In the genomic region with DNA sequence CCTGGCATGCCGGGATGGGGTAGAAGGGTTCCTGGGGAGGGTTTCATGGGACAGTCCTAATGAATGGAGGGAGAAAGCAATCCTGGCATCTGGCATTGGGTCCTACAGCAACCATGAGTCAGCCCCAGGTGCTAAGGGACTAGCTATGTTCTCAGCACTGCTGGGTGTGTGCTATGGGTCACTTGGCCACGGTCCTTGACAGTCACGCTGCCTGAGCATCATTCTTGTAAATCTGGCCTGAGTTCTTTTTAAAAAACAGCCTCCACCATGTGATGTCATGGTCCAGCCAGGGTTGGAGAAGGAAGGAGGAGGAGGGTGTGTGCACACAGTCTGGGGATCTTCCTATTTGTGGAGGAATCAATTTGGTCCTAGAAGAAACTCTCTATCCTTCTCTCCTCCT, we compare ENCODE assay signal across 15 cellular contexts. TPM values are rescaled to one million over a fixed set of nuclear protein-coding genes. Genes with fewer than 3 reads are reported as not detected.
A peak's percentile ranks its signal among the peaks of the same experiment; 100 is the strongest.
DNase-seq lines count a peak whose midpoint lies in the region; ATAC-seq and TF ChIP-seq lines count a peak whose summit lies in the region.
"Had no signal": no experiment of that assay in that cellular context is flagged by ENCODE, and none has a peak within 500 bp of the region (broad histone marks: within the 10 kb centered on the region; RNA-seq: fewer than 3 reads in every experiment).

No MANE protein-coding gene starts in this region.

- H3K4me2 ChIP-seq in osteoblast (ENCODE audit: insufficient read depth, low read length): no peak overlapping the region
- H3K4me2 ChIP-seq: BLaER1 had no signal

- whole genome bisulfite sequencing in heart left ventricle, 4 donors: 69 to 79% (median 72%) methylated on average over 3 of the region's 3 CpGs

- H3K79me2 ChIP-seq in osteoblast (ENCODE audit: insufficient read depth, low read length): no peaks in the 10 kb centered on the region

- H3K36me3 ChIP-seq in breast epithelium: no peaks in the 10 kb centered on the region
- no peaks in the 10 kb centered on the region for H3K36me3 ChIP-seq in heart left ventricle
- no peaks in the 10 kb centered on the region for H3K36me3 ChIP-seq in osteoblast (ENCODE audit: insufficient read depth, low read length)
- H3K36me3 ChIP-seq: BLaER1, HAP-1 had no signal

- TF ChIP-seq CTCF in breast epithelium (IDR thresholded peaks at IDR 0.05): no peak
- TF ChIP-seq CTCF in heart left ventricle (IDR thresholded peaks at IDR 0.05): no peak
- TF ChIP-seq CTCF in coronary artery (IDR thresholded peaks at IDR 0.05): no peak
- TF ChIP-seq CTCF in osteoblast (IDR thresholded peaks at IDR 0.05; ENCODE audit: extremely low read depth, low read depth, low read length): no peak
- TF ChIP-seq CTCF in GM10248 (IDR thresholded peaks at IDR 0.05; ENCODE audit: control extremely low read depth, extremely low read depth, low read depth, missing control alignments): no peak

- no peak for TF ChIP-seq POLR2A in breast epithelium (IDR thresholded peaks at IDR 0.05)
- TF ChIP-seq POLR2A in heart left ventricle (IDR thresholded peaks at IDR 0.05): no peak

- no peak overlapping the region for H3K4me3 ChIP-seq in breast epithelium
- H3K4me3 ChIP-seq in heart left ventricle: no peak overlapping the region
- H3K4me3 ChIP-seq in coronary artery: no peak overlapping the region
- no peak overlapping the region for H3K4me3 ChIP-seq in osteoblast (ENCODE audit: insufficient read depth, low read length)
- H3K4me3 ChIP-seq: BLaER1, HAP-1 had no signal

- peak; percentile 74 to 89 (median 82) for ATAC-seq in heart left ventricle
- ATAC-seq in HG03280 (IDR thresholded peaks at IDR 0.05; ENCODE audit: unreplicated experiment): no peak
- ATAC-seq: stimulated activated naive B cell treated with anti-CD40 and anti-IgM and Interleukin-4, amounts not matched to agents 10 μg/mL and 1 μg/mL and 100 μg/mL, for 72 hours had no signal

- POLR2A ChIA-PET in GM10248 (lab: Yijun Ruan, JAX): no interaction called here

- peak overlapping the region; percentile 52 to 74 for H3K27ac ChIP-seq in breast epithelium
- H3K27ac ChIP-seq in heart left ventricle: peak overlapping the region in 4 of 12 donors; percentile 3 to 43 (median 14)
- peak overlapping the region in 1 of 2 donors; percentile 45 for H3K27ac ChIP-seq in coronary artery
- H3K27ac ChIP-seq in osteoblast (ENCODE audit: low read depth, low read length): no peak overlapping the region
- H3K27ac ChIP-seq: BLaER1 had no signal

- H4K20me1 ChIP-seq in osteoblast (ENCODE audit: insufficient read depth, low read length): no peaks in the 10 kb centered on the region
- H4K20me1 ChIP-seq: BLaER1 had no signal

- peak; percentile 21 for DNase-seq in HK-2 (ENCODE audit: unreplicated experiment)
- DNase-seq in breast epithelium (ENCODE audit: low spot score in 2 of 2): no peak
- peak in 4 of 5 donors; percentile 23 to 78 (median 52) for DNase-seq in heart left ventricle
- DNase-seq in stromal cell of bone marrow (ENCODE audit: low read depth): peak; percentile 77
- DNase-seq in coronary artery (ENCODE audit: low spot score): no peak
- DNase-seq in osteoblast (ENCODE audit: insufficient read length, low spot score, missing footprints): no peak
- DNase-seq in GM10248 (ENCODE audit: extremely low spot score): no peak
- DNase-seq: activated naive CD4-positive, alpha-beta T cell treated with anti-CD3 and anti-CD28 coated beads for 36 hours; NCI-H1092 treated with DMSO at 0.1 percent for 48 hours; SIG-M5; stimulated activated CD4-positive, alpha-beta T cell treated with anti-CD3 and anti-CD28 coated beads, Interleukin-4, amount 100 ng/mL, for 4 hours; stimulated activated naive B cell treated with anti-CD40 and anti-IgM and Interleukin-4, amounts not matched to agents 10 μg/mL and 1 μg/mL and 100 μg/mL, for 72 hours had no signal

- H2AFZ ChIP-seq in osteoblast (ENCODE audit: low read length): no peak overlapping the region

- intact Hi-C loops in breast epithelium (cut with DNase I; ENCODE audit: low total_unique reads): no loop called here
- intact Hi-C loops in heart left ventricle (cut with DNase I): loop anchor here in 1 of 10 donors (5.0 kb wide), 1 partner anchor 172 kb away; no protein-coding TSS in a partner anchor

- no peaks in the 10 kb centered on the region for H3K9me3 ChIP-seq in breast epithelium
- no peaks in the 10 kb centered on the region for H3K9me3 ChIP-seq in heart left ventricle
- no peaks in the 10 kb centered on the region for H3K9me3 ChIP-seq in osteoblast (ENCODE audit: low read depth, low read length)
- H3K9me3 ChIP-seq: BLaER1, HAP-1 had no signal

- H3K4me1 ChIP-seq in breast epithelium: no peaks in the 10 kb centered on the region
- H3K4me1 ChIP-seq in heart left ventricle: peaks cover 0 to 31% (median 19%) of the 10 kb centered on the region in 12 donors
- no peaks in the 10 kb centered on the region for H3K4me1 ChIP-seq in osteoblast (ENCODE audit: insufficient read depth, low read length)
- H3K4me1 ChIP-seq: HAP-1 had no signal

- CTCF ChIA-PET in GM10248 (lab: Yijun Ruan, JAX): interaction anchor here (1.4 kb wide), 2 partner anchors 9 to 18 kb away, joined by 3 to 7 read pairs; partner anchors contain the start of gene VPS25

- H3K27me3 ChIP-seq in breast epithelium (no peaks in the 10 kb centered on the region), heart left ventricle (peaks cover 0 to 7% (median 0%) of the 10 kb centered on the region in 9 donors), osteoblast (ENCODE audit: insufficient read depth, low read length) (peaks cover 26% of the 10 kb centered on the region)

RNA-seq across cellular contexts. Expression of gene RAMP2, which starts 6.2 kb away (rescaled TPM):
- total RNA-seq in breast epithelium (100 to 1,000 TPM in 1 of 3 donors, 10 to 100 TPM in 2; 17.9 to 245 (median 29.5) TPM), heart left ventricle (10 to 100 TPM; 31.2 to 58.3 (median 39.7) TPM), osteoblast (not detected in 2 replicates)
- polyA plus RNA-seq in heart left ventricle: 10 to 100 TPM; 33.1 to 82.0 TPM
- total RNA-seq: activated naive CD4-positive, alpha-beta T cell treated with anti-CD3 and anti-CD28 coated beads for 36 hours had no signal

RNA-seq across cellular contexts. Expression of gene EZH1, which starts 9.9 kb away (rescaled TPM):
- total RNA-seq in breast epithelium (10 to 100 TPM; 50.8 to 91.1 (median 70.1) TPM), heart left ventricle (10 to 100 TPM; 29.7 to 50.2 (median 41.5) TPM), osteoblast (30.8 and 31.8 TPM in 2 replicates)
- polyA plus RNA-seq in heart left ventricle: 10 to 100 TPM; 18.8 to 23.8 TPM

RNA-seq across cellular contexts. Expression of gene VPS25, which starts 18.5 kb away (rescaled TPM):
- 10 to 100 TPM; 53.4 to 70.4 (median 61.9) TPM for total RNA-seq in breast epithelium
- total RNA-seq in heart left ventricle: 10 to 100 TPM; 32.7 to 50.4 (median 37.9) TPM
- 10 to 100 TPM; 33.1 to 88.4 TPM for polyA plus RNA-seq in heart left ventricle
- total RNA-seq in osteoblast: 46.7 and 55.7 TPM in 2 replicates

RNA-seq across cellular contexts. Expression of gene WNK4, which starts 25.6 kb away (rescaled TPM):
- total RNA-seq in breast epithelium: 1 to 10 TPM in 1 of 3 donors, under 1 TPM in 2; 0.16 to 4.1 (median 0.66) TPM
- 1 to 10 TPM in 1 of 9 donors, not detected in 8; 1.2 TPM for total RNA-seq in heart left ventricle
- not detected for polyA plus RNA-seq in heart left ventricle
- total RNA-seq in osteoblast: under 0.01 TPM in 1 of 2 replicates, not detected in the other

RNA-seq across cellular contexts. Expression of gene COA3, which starts 43.7 kb away (rescaled TPM):
- total RNA-seq in breast epithelium (10 to 100 TPM; 52.6 to 74.1 (median 72.8) TPM), heart left ventricle (10 to 100 TPM; 56.2 to 97.1 (median 71.8) TPM), osteoblast (44.2 and 47.4 TPM in 2 replicates)
- polyA plus RNA-seq in heart left ventricle: 100 to 1,000 TPM; 110 to 136 TPM

Comparison
In these comparisons a context has a peak if more than half of its experiments do, and no peak if none do; other contexts are left out.
1. DNase-seq: peak in HK-2 (single experiment), heart left ventricle (4 of 5) and stromal cell of bone marrow (single experiment); none in breast epithelium (0 of 2), coronary artery (single experiment), osteoblast (single experiment) and GM10248 (single experiment).
2. RNA of gene RAMP2, which starts 6.2 kb away (total RNA-seq): 31.2 to 58.3 TPM in heart left ventricle and 17.9 to 245 TPM in breast epithelium; not detected in osteoblast; every median in the first group is over 10 times any median in the second.